29 cellular contexts compared by ENCODE assay signal in the genomic region with DNA sequence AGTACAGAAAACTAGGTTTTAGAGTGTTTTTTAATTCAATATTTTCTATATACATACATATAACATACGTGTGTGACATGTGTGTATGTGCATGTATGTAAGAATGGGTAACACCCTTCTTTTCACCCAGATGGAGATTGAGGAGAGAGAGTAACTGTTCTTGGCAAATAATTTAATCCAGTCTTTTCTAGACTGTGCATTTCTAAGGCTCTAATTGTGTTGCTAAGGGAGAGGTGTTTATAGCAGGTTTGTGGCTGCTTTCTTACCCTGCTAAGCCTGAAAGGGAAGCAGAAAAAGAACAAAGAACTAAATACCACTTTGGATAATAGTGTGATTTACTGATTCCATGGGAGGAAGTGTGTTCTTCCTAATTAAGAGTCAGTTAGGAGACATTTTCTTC.
"Had no signal": no experiment of that assay in that cellular context is flagged by ENCODE, and none has a peak within 500 bp of the region (broad histone marks: within the 10 kb centered on the region; RNA-seq: fewer than 3 reads in every experiment).

No MANE protein-coding gene starts in this region.

- DNase-seq: activated CD4-positive, alpha-beta T cell treated with anti-CD3 and anti-CD28 coated beads, Interleukin-2, amount 10 ng/mL, durations not matched to agents 24 days and 14 days; activated CD4-positive, alpha-beta T cell treated with anti-CD3 and anti-CD28 coated beads, Interleukin-2, amount 50 U/mL, for 4 hours; activated CD8-positive, alpha-beta T cell treated with anti-CD3 and anti-CD28 coated beads for 36 hours; activated effector memory CD4-positive, alpha-beta T cell treated with anti-CD3 and anti-CD28 coated beads, Interleukin-2, amount 50 U/mL, for 16 hours; activated naive CD4-positive, alpha-beta T cell; activated naive CD4-positive, alpha-beta T cell treated with anti-CD3 and anti-CD28 coated beads, Interleukin-2, amount 50 U/mL, for 16 hours; activated naive CD8-positive, alpha-beta T cell treated with anti-CD3 and anti-CD28 coated beads for 36 hours; activated T-cell treated with anti-CD3 and anti-CD28 coated beads, Interleukin-2, amount 50 U/mL, for 1 hour; activated T-cell treated with anti-CD3 and anti-CD28 coated beads, Interleukin-2, amount 50 U/mL, for 72 hours; amniotic stem cell; aorta; brain microvascular endothelial cell; KG1; MG63; NCI-H1048; NCI-H1105 treated with DMSO at 0.1 percent for 48 hours; NCI-H1436; NCI-H1694; NCI-H1930; NCI-H2081 treated with DMSO at 0.1 percent for 48 hours; NCI-H2171; NCI-H510A; NCI-H526; NK-92 treated with Interleukin-12 subunit alpha and Interleukin-12 subunit beta, amount 100 ng/mL, for 24 hours; PC-9; SIG-M5; SW 1271; T-helper 1 cell; T1000 had no signal
